Comparison of ENCODE assay signal across 13 cellular contexts in genomic region chr5:54942064-54942778, GRCh38. TPM values are rescaled to one million over a fixed set of nuclear protein-coding genes. Genes with fewer than 3 reads are reported as not detected.
"Had no signal": no experiment of that assay in that cellular context is flagged by ENCODE, and none has a peak within 500 bp of the region (broad histone marks: within the 10 kb centered on the region; RNA-seq: fewer than 3 reads in every experiment).

No MANE protein-coding gene starts in this region.

- H3K4me3 ChIP-seq: breast epithelium, left ventricle myocardium inferior had no signal

- H3K9me3 ChIP-seq: breast epithelium, left ventricle myocardium inferior had no signal

- H3K27me3 ChIP-seq: breast epithelium had no signal

- DNase-seq: activated CD4-positive, alpha-beta T cell treated with anti-CD3 and anti-CD28 coated beads, Interleukin-2, amount 50 U/mL, for 4 hours; activated naive CD4-positive, alpha-beta T cell treated with Interleukin-2 at 50 U/mL for 16 hours; activated T-cell treated with anti-CD3 and anti-CD28 coated beads for 4 hours; aorta; foreskin fibroblast; left ventricle myocardium inferior; mesenchymal stem cell; stimulated activated CD4-positive, alpha-beta T cell treated with anti-CD3 and anti-CD28 coated beads, Interleukin-1b, Interleukin-23, amount 100 ng/mL, for 48 hours; stimulated activated naive CD8-positive, alpha-beta T cell treated with anti-CD3 and anti-CD28 coated beads, Interleukin-15, amount 100 ng/mL, for 72 hours had no signal

- H3K27ac ChIP-seq: breast epithelium, left ventricle myocardium inferior had no signal

- H3K4me1 ChIP-seq: breast epithelium, left ventricle myocardium inferior had no signal

- H3K36me3 ChIP-seq: breast epithelium, left ventricle myocardium inferior had no signal

RNA-seq across cellular contexts. Expression of gene ESM1, which starts 43.2 kb away (rescaled TPM):
- total RNA-seq: chondrocyte, progenitor cell of endocrine pancreas had no signal
- polyA plus RNA-seq: neural cell had no signal
